ENCODE assay signal across 8 cellular contexts in the genomic region with DNA sequence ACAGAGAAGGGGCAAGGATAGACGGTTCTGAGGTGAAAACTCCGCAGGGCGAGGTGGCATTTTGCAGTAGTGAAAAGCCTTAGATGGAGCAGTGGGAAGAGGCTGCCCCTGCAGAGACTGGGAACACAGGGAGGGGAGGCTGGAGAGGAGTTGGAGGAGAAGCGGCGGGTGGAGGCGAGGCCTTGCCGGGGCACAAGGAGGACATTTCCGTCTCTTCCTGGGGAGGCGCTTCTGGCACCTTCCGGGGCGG. TPM values are rescaled to one million over a fixed set of nuclear protein-coding genes. Genes with fewer than 3 reads are reported as not detected.
DNase-seq lines count a peak whose midpoint lies in the region; ATAC-seq, FAIRE-seq and TF ChIP-seq lines count a peak whose summit lies in the region.

No MANE protein-coding gene starts in this region.

- TF ChIP-seq CTCF in A549 (IDR thresholded peaks at IDR 0.05): no peak

- H3K27ac Mint-ChIP-seq in activated naive CD8-positive, alpha-beta T cell treated with anti-CD3 and anti-CD28 coated beads, Interleukin-2, amount 50 U/mL, for 24 hours: peak overlapping the region; percentile 93

- TF ChIP-seq RAD21 in A549 (conservative IDR thresholded peaks at IDR 0.05 in 1 of 2, IDR thresholded peaks at IDR 0.05 in 1 of 2): no peak; a peak in 1 of 5 replicates

- no peaks in the 10 kb centered on the region for H3K27me3 ChIP-seq in HAP-1 (ENCODE audit: low read depth)

- DNase-seq in A549 (ENCODE audit: low read depth in 1 of 2, low spot score in 1 of 2) (no peak), HAP-1 (ENCODE audit: low spot score in 2 of 2) (no peak), glomerular visceral epithelial cell (ENCODE audit: extremely low spot score) (no peak), NCI-H345 treated with DMSO at 0.1 percent for 48 hours (lab: John Stamatoyannopoulos, UW; ENCODE audit: unreplicated experiment) (no peak), mucosa of gallbladder (ENCODE audit: low spot score) (no peak)
- DNase-seq in activated naive CD8-positive, alpha-beta T cell treated with anti-CD3 and anti-CD28 coated beads, Interleukin-2, amount 50 U/mL, for 24 hours: no peak

- no peaks in the 10 kb centered on the region for H3K9me3 ChIP-seq in A549
- no peaks in the 10 kb centered on the region for H3K9me3 ChIP-seq in HAP-1
- H3K9me3 ChIP-seq in mesodermal cell (ENCODE audit: control insufficient read depth, low read length): no peaks in the 10 kb centered on the region

- WGBS in A549 (ENCODE audit: missing lambda C conversion rate): 20% methylated on average over 11 of the region's 11 CpGs
- 33 to 79% methylated on average over 3 to 7 of the region's 11 CpGs for WGBS in mesodermal cell (ENCODE audit: insufficient coverage in 2 of 2), 2 experiments

- POLR2A ChIA-PET in A549 (lab: Yijun Ruan, JAX): interaction anchor here (1.0 to 2.1 kb wide), 2 partner anchors 46 to 138 kb away, joined by 3 to 25 read pairs; a partner anchor contains a TSS

- H3K4me2 ChIP-seq in A549: peak overlapping the region; percentile 80

- H3K4me3 Mint-ChIP-seq in activated naive CD8-positive, alpha-beta T cell treated with anti-CD3 and anti-CD28 coated beads, Interleukin-2, amount 50 U/mL, for 24 hours: peak overlapping the region; percentile 82

- ATAC-seq in A549 (peak; percentile 25 to 45; a peak in 4 of 6 replicates), GM19397 (IDR thresholded peaks at IDR 0.05; ENCODE audit: unreplicated experiment) (no peak)
- ATAC-seq in activated naive CD8-positive, alpha-beta T cell treated with anti-CD3 and anti-CD28 coated beads, Interleukin-2, amount 50 U/mL, for 24 hours: no peak

- H3K27ac ChIP-seq in A549: peak overlapping the region; percentile 96 to 100
- peak overlapping the region; percentile 81 for H3K27ac ChIP-seq in mesodermal cell (ENCODE audit: low read depth, low read length, severe bottlenecking)

- peaks cover 12% of the 10 kb centered on the region for H3K4me1 Mint-ChIP-seq in activated naive CD8-positive, alpha-beta T cell treated with anti-CD3 and anti-CD28 coated beads, Interleukin-2, amount 50 U/mL, for 24 hours

- TF ChIP-seq EP300 in A549 (IDR thresholded peaks at IDR 0.05): no peak

- TF ChIP-seq POLR2A in A549 (IDR thresholded peaks at IDR 0.05; ENCODE audit: low read length): no peak; the same call in 1 of the 2 replicates

- H3K27me3 Mint-ChIP-seq in activated naive CD8-positive, alpha-beta T cell treated with anti-CD3 and anti-CD28 coated beads, Interleukin-2, amount 50 U/mL, for 24 hours: no peaks in the 10 kb centered on the region

- FAIRE-seq in A549 (lab: Jason Lieb, UNC): no peak

- CTCF ChIA-PET in A549 (lab: Yijun Ruan, JAX): interaction anchor here (1.4 to 3.6 kb wide), 3 partner anchors 10 to 188 kb away, joined by 4 to 10 read pairs (median 5); no protein-coding TSS in a partner anchor

- H3K4me3 ChIP-seq in A549: peak overlapping the region; percentile 72
- H3K4me3 ChIP-seq in HAP-1: peak overlapping the region; percentile 46
- H3K4me3 ChIP-seq in mesodermal cell (ENCODE audit: extremely low read depth, insufficient read depth, low read length, poor library complexity, severe bottlenecking): peak overlapping the region; percentile 44

- no peaks in the 10 kb centered on the region for H3K9me3 Mint-ChIP-seq in activated naive CD8-positive, alpha-beta T cell treated with anti-CD3 and anti-CD28 coated beads, Interleukin-2, amount 50 U/mL, for 24 hours

- H3K4me1 ChIP-seq in A549 (peaks cover 11% of the 10 kb centered on the region; the same call in 2 of the 3 replicates), HAP-1 (peaks cover 11% of the 10 kb centered on the region), mesodermal cell (ENCODE audit: control insufficient read depth, insufficient read depth, low read length, poor library complexity, severe bottlenecking) (peaks cover 12% of the 10 kb centered on the region)

- H3K36me3 Mint-ChIP-seq in activated naive CD8-positive, alpha-beta T cell treated with anti-CD3 and anti-CD28 coated beads, Interleukin-2, amount 50 U/mL, for 24 hours (ENCODE audit: low read depth): no peaks in the 10 kb centered on the region

- H3K36me3 ChIP-seq in HAP-1 (replicated peaks) (no peaks in the 10 kb centered on the region), mesodermal cell (ENCODE audit: control insufficient read depth, insufficient read depth, low read length) (no peaks in the 10 kb centered on the region)

- in situ Hi-C loops in HAP-1 (cut with MboI; ENCODE audit: low sequenced_read_pairs): no loop called here

TF ChIP-seq in A549, 52 proteins besides CTCF, POLR2A, EP300 and RAD21 (continues in another document):
- TF ChIP-seq KDM5A (IDR thresholded peaks at IDR 0.05) (no peak), HOXB13 (CRISPR knock-in tag; IDR thresholded peaks at IDR 0.05; ENCODE audit: low read depth) (no peak; the same call in 1 of the 2 replicates), HDAC2 (IDR thresholded peaks at IDR 0.05) (no peak), ESRRA (IDR thresholded peaks at IDR 0.05; ENCODE audit: borderline replicate concordance, low read length) (no peak), TFCP2L1 (CRISPR knock-in tag; IDR thresholded peaks at IDR 0.05) (no peak), JUN (IDR thresholded peaks at IDR 0.05) (no peak), RARB (CRISPR knock-in tag; IDR thresholded peaks at IDR 0.05) (no peak), CEBPB (IDR thresholded peaks at IDR 0.05) (no peak), CHD4 (IDR thresholded peaks at IDR 0.05; ENCODE audit: borderline replicate concordance) (no peak), MAFK (IDR thresholded peaks at IDR 0.05; ENCODE audit: partially characterized antibody) (no peak), MYC (IDR thresholded peaks at IDR 0.05; ENCODE audit: borderline replicate concordance, low read length) (no peak), HOXB5 (CRISPR knock-in tag; IDR thresholded peaks at IDR 0.05) (no peak), SREBF2 (IDR thresholded peaks at IDR 0.05) (no peak), NR3C1 (IDR thresholded peaks at IDR 0.05) (no peak), HOXA7 (CRISPR knock-in tag; IDR thresholded peaks at IDR 0.05) (no peak)
- TF ChIP-seq, protein P1, sequence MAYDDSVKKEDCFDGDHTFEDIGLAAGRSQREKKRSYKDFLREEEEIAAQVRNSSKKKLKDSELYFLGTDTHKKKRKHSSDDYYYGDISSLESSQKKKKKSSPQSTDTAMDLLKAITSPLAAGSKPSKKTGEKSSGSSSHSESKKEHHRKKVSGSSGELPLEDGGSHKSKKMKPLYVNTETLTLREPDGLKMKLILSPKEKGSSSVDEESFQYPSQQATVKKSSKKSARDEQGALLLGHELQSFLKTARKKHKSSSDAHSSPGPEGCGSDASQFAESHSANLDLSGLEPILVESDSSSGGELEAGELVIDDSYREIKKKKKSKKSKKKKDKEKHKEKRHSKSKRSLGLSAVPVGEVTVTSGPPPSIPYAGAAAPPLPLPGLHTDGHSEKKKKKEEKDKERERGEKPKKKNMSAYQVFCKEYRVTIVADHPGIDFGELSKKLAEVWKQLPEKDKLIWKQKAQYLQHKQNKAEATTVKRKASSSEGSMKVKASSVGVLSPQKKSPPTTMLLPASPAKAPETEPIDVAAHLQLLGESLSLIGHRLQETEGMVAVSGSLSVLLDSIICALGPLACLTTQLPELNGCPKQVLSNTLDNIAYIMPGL (CRISPR knock-in tag; IDR thresholded peaks at IDR 0.05; ENCODE audit: borderline replicate concordance): no peak
- TF ChIP-seq, protein P2, sequence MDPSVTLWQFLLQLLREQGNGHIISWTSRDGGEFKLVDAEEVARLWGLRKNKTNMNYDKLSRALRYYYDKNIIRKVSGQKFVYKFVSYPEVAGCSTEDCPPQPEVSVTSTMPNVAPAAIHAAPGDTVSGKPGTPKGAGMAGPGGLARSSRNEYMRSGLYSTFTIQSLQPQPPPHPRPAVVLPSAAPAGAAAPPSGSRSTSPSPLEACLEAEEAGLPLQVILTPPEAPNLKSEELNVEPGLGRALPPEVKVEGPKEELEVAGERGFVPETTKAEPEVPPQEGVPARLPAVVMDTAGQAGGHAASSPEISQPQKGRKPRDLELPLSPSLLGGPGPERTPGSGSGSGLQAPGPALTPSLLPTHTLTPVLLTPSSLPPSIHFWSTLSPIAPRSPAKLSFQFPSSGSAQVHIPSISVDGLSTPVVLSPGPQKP (IDR thresholded peaks at IDR 0.05; ENCODE audit: low read depth, low read length): no peak

RNA-seq across cellular contexts. Expression of a gene that starts 42.6 kb away (rescaled TPM):
- polyA plus RNA-seq in A549 (2011; rRNA removed) (0.08 and 0.13 TPM in 2 replicates), A549 (2017; fragmentation: RNase III; extraction: RNeasy Plus Mini Kit Qiagen cat#74134 plus additional on column Dnase treatment) (0.08 to 0.15 TPM (median 0.13 TPM) in 3 replicates)
- 0.01 and 0.16 TPM in 2 replicates for polyA plus RNA-seq in A549 (2012; cell fraction: cytosol; rRNA removed)
- polyA plus RNA-seq in A549 (2012; cell fraction: nucleus; rRNA removed): 0.10 and 0.16 TPM in 2 replicates
- polyA minus RNA-seq in A549 (2011; rRNA and poly(A)+ RNA removed): 0.15 TPM in 1 of 2 replicates, not detected in the other
- 0.29 TPM for polyA plus RNA-seq in mesodermal cell (2013, experiment 1 of 2)
- polyA plus RNA-seq in mesodermal cell (2013, experiment 2 of 2): 0.46 TPM
- 4.9 TPM for total RNA-seq in mucosa of gallbladder

RNA-seq across cellular contexts. Expression of a gene that starts 45.5 kb away (rescaled TPM):
- polyA plus RNA-seq in A549 (2011; rRNA removed) (34.6 and 39.0 TPM in 2 replicates), A549 (2017; fragmentation: RNase III; extraction: RNeasy Plus Mini Kit Qiagen cat#74134 plus additional on column Dnase treatment) (24.4 to 25.5 TPM (median 25.5 TPM) in 3 replicates)
- polyA plus RNA-seq in A549 (2012; cell fraction: cytosol; rRNA removed): 8.9 and 11.2 TPM in 2 replicates
- 4.1 and 5.3 TPM in 2 replicates for polyA plus RNA-seq in A549 (2012; cell fraction: nucleus; rRNA removed)
- polyA minus RNA-seq in A549 (2011; rRNA and poly(A)+ RNA removed): 34.9 and 38.9 TPM in 2 replicates
- 45.9 TPM for polyA plus RNA-seq in mesodermal cell (2013, experiment 1 of 2)
- 44.5 TPM for polyA plus RNA-seq in mesodermal cell (2013, experiment 2 of 2)
- 55.3 TPM for total RNA-seq in mucosa of gallbladder

RNA-seq across cellular contexts. Expression of a gene that starts 56.6 kb away (rescaled TPM):
- polyA plus RNA-seq in A549 (2011; rRNA removed) (not detected in 2 replicates), A549 (2017; fragmentation: RNase III; extraction: RNeasy Plus Mini Kit Qiagen cat#74134 plus additional on column Dnase treatment) (not detected in 3 replicates)
- polyA plus RNA-seq in A549 (2012; cell fraction: cytosol; rRNA removed): not detected in 2 replicates
- not detected in 2 replicates for polyA plus RNA-seq in A549 (2012; cell fraction: nucleus; rRNA removed)
- polyA minus RNA-seq in A549 (2011; rRNA and poly(A)+ RNA removed): not detected in 2 replicates
- polyA plus RNA-seq in mesodermal cell (2013, experiment 1 of 2): not detected
- not detected for polyA plus RNA-seq in mesodermal cell (2013, experiment 2 of 2)
- not detected for total RNA-seq in mucosa of gallbladder

Comparison
In these comparisons a context has a peak if more than half of its experiments do, and no peak if none do; other contexts are left out.
1. ATAC-seq: peak in A549 (2 of 2); none in activated naive CD8-positive, alpha-beta T cell treated with anti-CD3 and anti-CD28 coated beads, Interleukin-2, amount 50 U/mL, for 24 hours (single experiment) and GM19397 (single experiment).
2. Peak in every context shown above with its lines, with median percentiles within 50 percentile points of each other: H3K4me3 ChIP-seq.